In the genomic region with DNA sequence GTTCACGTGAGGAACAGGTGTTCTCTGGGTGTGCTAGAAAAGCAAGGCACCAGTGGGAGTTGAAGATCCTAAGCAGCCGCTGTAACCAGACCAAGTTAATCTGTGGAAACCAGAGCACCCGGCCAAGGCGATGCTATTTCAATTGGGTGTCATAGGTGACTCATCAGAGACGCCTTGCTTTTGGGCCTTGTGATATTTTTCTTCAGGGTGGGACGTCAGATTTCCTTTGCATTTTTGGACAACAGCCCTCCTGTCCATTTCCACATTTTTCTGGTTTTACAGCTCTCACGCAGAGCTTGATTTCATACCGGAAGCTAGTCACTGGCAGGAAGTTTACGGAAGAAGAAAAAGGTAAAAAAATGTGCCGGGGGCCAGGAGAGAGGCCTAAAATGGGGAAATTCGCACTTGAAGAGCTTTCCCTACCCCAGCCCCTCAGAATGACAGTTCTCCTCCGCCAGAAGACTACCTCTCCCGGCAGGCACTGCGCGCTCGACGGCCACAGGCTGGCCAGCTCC, we compare ENCODE assay signal across 8 cellular contexts. TPM values are rescaled to one million over a fixed set of nuclear protein-coding genes. Genes with fewer than 3 reads are reported as not detected.
DNase-seq lines count a peak whose midpoint lies in the region; ATAC-seq lines count a peak whose summit lies in the region.

No MANE protein-coding gene starts in this region.

- DNase-seq in activated T-cell treated with anti-CD3 and anti-CD28 coated beads, Interleukin-2, amount 50 U/mL, for 4 hours: no peak
- DNase-seq in activated T-cell treated with anti-CD3 and anti-CD28 coated beads, Interleukin-2, amount 50 U/mL, for 48 hours: no peak
- DNase-seq in activated T-helper 1 cell treated with anti-CD3 and anti-CD28 coated beads, Interleukin-12 subunit alpha, Interleukin-12 subunit beta, Interleukin-2, Interleukin-4 antibody, amounts not matched to agents 30 ng/mL and 10 ng/mL and 1 ng/mL, durations not matched to agents 14 hours and 24 hours and 36 hours (ENCODE audit: low spot score): no peak
- DNase-seq in left ventricle myocardium superior (peak; percentile 24), HuH-7 (ENCODE audit: low spot score) (no peak), NCI-H524 (lab: John Stamatoyannopoulos, UW) (no peak), 8988T (no peak)
- peak; percentile 12 for DNase-seq in stimulated activated naive CD8-positive, alpha-beta T cell treated with anti-CD3 and anti-CD28 coated beads, Interleukin-15, Interleukin-2, amounts not matched to agents 100 U/mL and 50 U/mL, for 24 hours

- peaks cover 28% of the 10 kb centered on the region for H3K4me1 Mint-ChIP-seq in activated T-cell treated with anti-CD3 and anti-CD28 coated beads, Interleukin-2, amount 50 U/mL, for 4 hours (ENCODE audit: low read depth)
- peaks cover 32% of the 10 kb centered on the region for H3K4me1 Mint-ChIP-seq in activated T-helper 1 cell treated with anti-CD3 and anti-CD28 coated beads, Interleukin-12 subunit alpha, Interleukin-12 subunit beta, Interleukin-2, Interleukin-4 antibody, amounts not matched to agents 30 ng/mL and 10 ng/mL and 1 ng/mL, durations not matched to agents 14 hours and 24 hours and 36 hours (ENCODE audit: low read depth)

- no peak for ATAC-seq in activated T-cell treated with anti-CD3 and anti-CD28 coated beads, Interleukin-2, amount 50 U/mL, for 4 hours
- peak; percentile 5 for ATAC-seq in left ventricle myocardium superior
- no peak for ATAC-seq in stimulated activated naive CD8-positive, alpha-beta T cell treated with anti-CD3 and anti-CD28 coated beads, Interleukin-15, Interleukin-2, amounts not matched to agents 100 U/mL and 50 U/mL, for 24 hours

- H3K27ac Mint-ChIP-seq in activated T-helper 1 cell treated with anti-CD3 and anti-CD28 coated beads, Interleukin-12 subunit alpha, Interleukin-12 subunit beta, Interleukin-2, Interleukin-4 antibody, amounts not matched to agents 30 ng/mL and 10 ng/mL and 1 ng/mL, durations not matched to agents 14 hours and 24 hours and 36 hours: peak overlapping the region; percentile 88

- H3K4me3 Mint-ChIP-seq in activated T-cell treated with anti-CD3 and anti-CD28 coated beads, Interleukin-2, amount 50 U/mL, for 4 hours: peak overlapping the region; percentile 98
- peak overlapping the region; percentile 95 for H3K4me3 Mint-ChIP-seq in activated T-helper 1 cell treated with anti-CD3 and anti-CD28 coated beads, Interleukin-12 subunit alpha, Interleukin-12 subunit beta, Interleukin-2, Interleukin-4 antibody, amounts not matched to agents 30 ng/mL and 10 ng/mL and 1 ng/mL, durations not matched to agents 14 hours and 24 hours and 36 hours

- H3K9me3 Mint-ChIP-seq in activated T-cell treated with anti-CD3 and anti-CD28 coated beads, Interleukin-2, amount 50 U/mL, for 4 hours: no peaks in the 10 kb centered on the region
- no peaks in the 10 kb centered on the region for H3K9me3 Mint-ChIP-seq in activated T-helper 1 cell treated with anti-CD3 and anti-CD28 coated beads, Interleukin-12 subunit alpha, Interleukin-12 subunit beta, Interleukin-2, Interleukin-4 antibody, amounts not matched to agents 30 ng/mL and 10 ng/mL and 1 ng/mL, durations not matched to agents 14 hours and 24 hours and 36 hours

- intact Hi-C loops in activated T-helper 1 cell treated with anti-CD3 and anti-CD28 coated beads, Interleukin-12 subunit alpha, Interleukin-12 subunit beta, Interleukin-2, Interleukin-4 antibody, amounts not matched to agents 30 ng/mL and 10 ng/mL and 1 ng/mL, durations not matched to agents 14 hours and 24 hours and 36 hours (cut with micrococcal nuclease): loop anchor here (1.0 to 2.0 kb wide), 9 partner anchors 25 to 1060 kb away; a partner anchor contains a TSS
- intact Hi-C loops in left ventricle myocardium superior (cut with micrococcal nuclease): no loop called here

- H3K27me3 Mint-ChIP-seq in activated T-cell treated with anti-CD3 and anti-CD28 coated beads, Interleukin-2, amount 50 U/mL, for 4 hours (ENCODE audit: low read depth): peaks cover 15% of the 10 kb centered on the region
- peaks cover 14% of the 10 kb centered on the region for H3K27me3 Mint-ChIP-seq in activated T-helper 1 cell treated with anti-CD3 and anti-CD28 coated beads, Interleukin-12 subunit alpha, Interleukin-12 subunit beta, Interleukin-2, Interleukin-4 antibody, amounts not matched to agents 30 ng/mL and 10 ng/mL and 1 ng/mL, durations not matched to agents 14 hours and 24 hours and 36 hours (ENCODE audit: insufficient read depth)

- peaks cover 8% of the 10 kb centered on the region for H3K36me3 Mint-ChIP-seq in activated T-cell treated with anti-CD3 and anti-CD28 coated beads, Interleukin-2, amount 50 U/mL, for 4 hours (ENCODE audit: insufficient read depth)
- peaks cover 4% of the 10 kb centered on the region for H3K36me3 Mint-ChIP-seq in activated T-helper 1 cell treated with anti-CD3 and anti-CD28 coated beads, Interleukin-12 subunit alpha, Interleukin-12 subunit beta, Interleukin-2, Interleukin-4 antibody, amounts not matched to agents 30 ng/mL and 10 ng/mL and 1 ng/mL, durations not matched to agents 14 hours and 24 hours and 36 hours (ENCODE audit: low read depth)

RNA-seq across cellular contexts. Expression of a gene that starts 0.5 kb away (rescaled TPM):
- total RNA-seq in activated T-cell treated with anti-CD3 and anti-CD28 coated beads, Interleukin-2, amount 50 U/mL, for 4 hours: 10 to 100 TPM; 32.1 to 47.5 (median 44.6) TPM
- 18.3 and 26.6 TPM in 2 replicates for total RNA-seq in activated T-helper 1 cell treated with anti-CD3 and anti-CD28 coated beads, Interleukin-12 subunit alpha, Interleukin-12 subunit beta, Interleukin-2, Interleukin-4 antibody, amounts not matched to agents 30 ng/mL and 10 ng/mL and 1 ng/mL, durations not matched to agents 14 hours and 24 hours and 36 hours
- 5.8 TPM for total RNA-seq in left ventricle myocardium superior

Comparison
In these comparisons a context has a peak if more than half of its experiments do, and no peak if none do; other contexts are left out.
1. DNase-seq: peak in left ventricle myocardium superior (single experiment) and stimulated activated naive CD8-positive, alpha-beta T cell treated with anti-CD3 and anti-CD28 coated beads, Interleukin-15, Interleukin-2, amounts not matched to agents 100 U/mL and 50 U/mL, for 24 hours (single experiment); none in activated T-cell treated with anti-CD3 and anti-CD28 coated beads, Interleukin-2, amount 50 U/mL, for 4 hours (single experiment), activated T-cell treated with anti-CD3 and anti-CD28 coated beads, Interleukin-2, amount 50 U/mL, for 48 hours (0 of 2), activated T-helper 1 cell treated with anti-CD3 and anti-CD28 coated beads, Interleukin-12 subunit alpha, Interleukin-12 subunit beta, Interleukin-2, Interleukin-4 antibody, amounts not matched to agents 30 ng/mL and 10 ng/mL and 1 ng/mL, durations not matched to agents 14 hours and 24 hours and 36 hours (single experiment), HuH-7 (single experiment), NCI-H524 (0 of 2) and 8988T (single experiment).